In genomic region chr3:181633556-181633955, GRCh38 we compare ENCODE assay signal across 20 cellular contexts.
"Had no signal": no experiment of that assay in that cellular context is flagged by ENCODE, and none has a peak within 500 bp of the region (broad histone marks: within the 10 kb centered on the region; RNA-seq: fewer than 3 reads in every experiment).

No MANE protein-coding gene starts in this region.

- DNase-seq: dermis blood vessel endothelial cell; effector memory CD4-positive, alpha-beta T cell; head of caudate nucleus; left ventricle myocardium superior; lower lobe of right lung; naive thymus-derived CD8-positive, alpha-beta T cell; nephron progenitor cell; pancreas; retina; stimulated activated CD4-positive, alpha-beta T cell treated with anti-CD3 and anti-CD28 coated beads, Interleukin-2, amount 100 ng/mL, for 24 hours; stimulated activated CD4-positive, alpha-beta T cell treated with anti-CD3 and anti-CD28 coated beads, Interleukin-4, amount 100 ng/mL, for 24 hours; stimulated activated naive CD4-positive, alpha-beta T cell treated with Interleukin-2 at 50 U/mL for 16 hours; stomach; thyroid gland; trophoblast cell had no signal

- H3K27ac ChIP-seq: coronary artery, lower lobe of right lung, neutrophil, pancreas, stomach, thyroid gland, vagina had no signal

- ATAC-seq: left ventricle myocardium superior; lower lobe of right lung; naive thymus-derived CD8-positive, alpha-beta T cell; pancreas; sciatic nerve; stimulated activated effector memory CD8-positive, alpha-beta T cell treated with anti-CD3 and anti-CD28 coated beads, Interleukin-12 subunit alpha, Interleukin-12 subunit beta, amount 100 ng/mL, for 72 hours had no signal

- H3K27me3 ChIP-seq: neutrophil, pancreas, stomach, thyroid gland, vagina had no signal

- H3K4me3 ChIP-seq: coronary artery, lower lobe of right lung, pancreas, stomach, thyroid gland, vagina had no signal

- H3K4me1 ChIP-seq: lower lobe of right lung, pancreas, stomach, vagina had no signal

- H3K36me3 ChIP-seq: lower lobe of right lung, neutrophil, pancreas, stomach, thyroid gland, vagina had no signal

- H3K9me3 ChIP-seq: lower lobe of right lung, neutrophil, pancreas, stomach, thyroid gland, vagina had no signal
